In genomic region chr7:133253522-133253882, GRCh38 we compare ENCODE assay signal across 8 cellular contexts. TPM values are rescaled to one million over a fixed set of nuclear protein-coding genes. Genes with fewer than 3 reads are reported as not detected.
DNase-seq lines count a peak whose midpoint lies in the region; ATAC-seq, FAIRE-seq and TF ChIP-seq lines count a peak whose summit lies in the region.

No MANE protein-coding gene starts in this region.

- H3K4me1 ChIP-seq in cardiac muscle cell (ENCODE audit: low read depth) (peaks cover 6% of the 10 kb centered on the region), tibial artery (peaks cover 0 to 18% (median 7%) of the 10 kb centered on the region in 4 donors)

- FAIRE-seq in HTR-8/SVneo (lab: Jason Lieb, UNC): no peak

- H3K27ac ChIP-seq in cardiac muscle cell (peak overlapping the region; percentile 92), tibial artery (peak overlapping the region; percentile 86 to 92)

- TF ChIP-seq CTCF in cardiac muscle cell (IDR thresholded peaks at IDR 0.05; ENCODE audit: low read depth, low read length): no peak
- TF ChIP-seq CTCF in tibial artery (IDR thresholded peaks at IDR 0.05): no peak

- H3K27me3 ChIP-seq in cardiac muscle cell (no peaks in the 10 kb centered on the region), tibial artery (no peaks in the 10 kb centered on the region)

- intact Hi-C loops in Right ventricle myocardium inferior (cut with DNase I) (no loop called here), tibial artery (cut with DNase I; ENCODE audit: low total_unique reads) (loop anchor here (10.0 kb wide), 1 partner anchor 169 kb away; the partner anchor contains the start of gene CHCHD3)

- H3K4me3 ChIP-seq in cardiac muscle cell: peak overlapping the region; percentile 68
- H3K4me3 ChIP-seq in tibial artery: peak overlapping the region; percentile 87 to 88

- H3K9me3 ChIP-seq in cardiac muscle cell (ENCODE audit: low read depth) (no peaks in the 10 kb centered on the region), tibial artery (no peaks in the 10 kb centered on the region)

- no peaks in the 10 kb centered on the region for H3K36me3 ChIP-seq in cardiac muscle cell
- H3K36me3 ChIP-seq in tibial artery: no peaks in the 10 kb centered on the region

- no peak for ATAC-seq in Right ventricle myocardium inferior

- DNase-seq in cardiac muscle cell (ENCODE audit: low read depth in 1 of 2, low spot score in 1 of 2) (peak; percentile 25 to 26), Right ventricle myocardium inferior (ENCODE audit: missing footprints) (no peak), OCI-M1 (lab: John Stamatoyannopoulos, UW) (peak; percentile 13), cerebellar cortex (ENCODE audit: low spot score) (peak; percentile 37), lung microvascular endothelial cell (ENCODE audit: low read depth in 2 of 2) (peak; percentile 27 to 43), tibial artery (no peak), AML-193 (lab: John Stamatoyannopoulos, UW) (no peak), HTR-8/SVneo (ENCODE audit: insufficient read length, low spot score) (no peak)

RNA-seq across cellular contexts. Expression of gene EXOC4, which starts 0.6 kb away (rescaled TPM):
- total RNA-seq in cardiac muscle cell (29.4 and 46.0 TPM in 2 replicates), Right ventricle myocardium inferior (36.8 TPM), lung microvascular endothelial cell (80.0 and 103 TPM in 2 replicates)
- polyA plus RNA-seq in cardiac muscle cell: 29.7 and 33.6 TPM in 2 replicates

Comparison
In these comparisons a context has a peak if more than half of its experiments do, and no peak if none do; other contexts are left out.
1. DNase-seq: peak in cardiac muscle cell (2 of 2), OCI-M1 (single experiment), cerebellar cortex (single experiment) and lung microvascular endothelial cell (2 of 2); none in Right ventricle myocardium inferior (single experiment), tibial artery (0 of 2), AML-193 (0 of 2) and HTR-8/SVneo (single experiment).